Comparison of ENCODE assay signal across 9 cellular contexts in the genomic region with DNA sequence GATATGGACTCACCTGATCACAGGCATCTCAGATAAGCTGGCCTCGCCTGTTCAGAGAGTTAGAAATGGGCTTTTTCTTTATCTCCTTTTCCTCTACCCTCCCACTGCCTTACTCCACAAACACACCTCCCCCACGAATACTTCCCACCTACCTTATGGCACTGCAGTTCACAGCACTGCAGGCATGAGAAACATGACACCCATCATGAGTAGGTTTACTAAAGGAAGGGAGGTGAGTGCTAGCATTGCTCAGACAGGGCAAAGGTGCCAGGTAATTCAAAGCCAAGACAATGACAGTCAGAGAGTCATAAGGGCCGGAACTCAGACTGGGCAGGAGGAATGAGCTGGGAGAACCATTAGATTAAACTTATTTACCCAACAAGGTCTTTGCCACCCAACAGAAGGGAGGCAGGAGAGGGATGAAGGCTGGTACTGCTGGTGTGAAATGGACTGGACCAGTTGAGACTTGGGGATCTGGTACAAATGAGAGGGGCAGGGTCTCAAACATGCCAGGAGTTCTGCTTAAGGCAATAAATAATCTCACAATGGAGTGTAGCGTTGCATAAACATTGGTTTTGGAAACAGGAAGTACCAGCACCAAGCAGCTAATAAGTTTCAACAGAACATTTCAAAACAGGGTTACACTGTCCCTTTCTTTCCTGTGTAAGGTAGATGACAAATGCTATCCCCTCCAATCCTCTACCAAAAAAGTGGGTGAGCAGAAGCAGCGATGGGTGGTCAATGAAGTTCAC.
DNase-seq lines count a peak whose midpoint lies in the region; ATAC-seq, FAIRE-seq and TF ChIP-seq lines count a peak whose summit lies in the region.
"Had no signal": no experiment of that assay in that cellular context is flagged by ENCODE, and none has a peak within 500 bp of the region (broad histone marks: within the 10 kb centered on the region; RNA-seq: fewer than 3 reads in every experiment).

No MANE protein-coding gene starts in this region.

- peak; percentile 2 to 30 for ATAC-seq in naive thymus-derived CD8-positive, alpha-beta T cell
- no peak for ATAC-seq in gastroesophageal sphincter

- 79 to 88% methylated on average over 5 of the region's 5 CpGs for WGBS in tibial nerve, 2 donors
- 87 to 91% methylated on average over 4 to 5 of the region's 5 CpGs for WGBS in gastroesophageal sphincter (ENCODE audit: low coverage in 1 of 2), 2 donors

- no peaks in the 10 kb centered on the region for H3K27me3 Mint-ChIP-seq in naive thymus-derived CD8-positive, alpha-beta T cell

- DNase-seq in GM12891 (ENCODE audit: insufficient read length, low spot score) (no peak), NCI-H146 (lab: John Stamatoyannopoulos, UW) (peak; percentile 88), breast epithelium (ENCODE audit: low spot score in 2 of 2) (no peak), amniotic stem cell (lab: John Stamatoyannopoulos, UW) (no peak), tibial nerve (ENCODE audit: low spot score in 2 of 2) (no peak), NCI-H524 treated with DMSO at 0.1 percent for 48 hours (lab: John Stamatoyannopoulos, UW) (no peak)
- DNase-seq in naive thymus-derived CD8-positive, alpha-beta T cell = no peak
- DNase-seq: NCI-H526 treated with DMSO at 0.1 percent for 48 hours had no signal

- H3K9me3 ChIP-seq in breast epithelium = no peaks in the 10 kb centered on the region
- H3K9me3 ChIP-seq in tibial nerve = no peaks in the 10 kb centered on the region
- H3K9me3 ChIP-seq in gastroesophageal sphincter = no peaks in the 10 kb centered on the region

- intact Hi-C loops in breast epithelium (cut with DNase I; ENCODE audit: low total_unique reads) = no loop called here

- peaks cover 7 to 58% (median 18%) of the 10 kb centered on the region in 3 donors for H3K36me3 Mint-ChIP-seq in naive thymus-derived CD8-positive, alpha-beta T cell

- TF ChIP-seq POLR2A in GM12891 (IDR thresholded peaks at IDR 0.05; ENCODE audit: low read depth, low read length) = no peak
- TF ChIP-seq POLR2A in breast epithelium (IDR thresholded peaks at IDR 0.05) = no peak
- TF ChIP-seq POLR2A in tibial nerve (IDR thresholded peaks at IDR 0.05) = no peak
- TF ChIP-seq POLR2A in gastroesophageal sphincter (IDR thresholded peaks at IDR 0.05) = no peak

- H3K4me1 ChIP-seq in breast epithelium (peaks cover 0 to 5% of the 10 kb centered on the region in 2 donors), tibial nerve (peaks cover 0 to 47% (median 27%) of the 10 kb centered on the region in 4 donors), gastroesophageal sphincter (peaks cover 0 to 31% (median 0%) of the 10 kb centered on the region in 3 donors)

- H3K9me3 Mint-ChIP-seq in naive thymus-derived CD8-positive, alpha-beta T cell = no peaks in the 10 kb centered on the region

- FAIRE-seq in GM12891 (lab: Jason Lieb, UNC) = peak; percentile 56

- TF ChIP-seq EP300 in tibial nerve (IDR thresholded peaks at IDR 0.05) = peak in 1 of 2 donors; percentile 48
- no peak for TF ChIP-seq EP300 in gastroesophageal sphincter (IDR thresholded peaks at IDR 0.05)

- no peaks in the 10 kb centered on the region for H3K27me3 ChIP-seq in breast epithelium
- no peaks in the 10 kb centered on the region for H3K27me3 ChIP-seq in tibial nerve
- no peaks in the 10 kb centered on the region for H3K27me3 ChIP-seq in gastroesophageal sphincter

- POLR2A ChIA-PET in naive thymus-derived CD8-positive, alpha-beta T cell (lab: Charles Lee) = interaction anchor here (0.5 to 3.7 kb wide), 9 partner anchors 10 to 545 kb away, joined by 3 to 30 read pairs (median 5); a partner anchor contains a TSS

- H3K4me3 ChIP-seq in breast epithelium (no peak overlapping the region), tibial nerve (no peak overlapping the region), gastroesophageal sphincter (no peak overlapping the region)

- H3K27ac ChIP-seq in breast epithelium = peak overlapping the region; percentile 72 to 77
- H3K27ac ChIP-seq in tibial nerve = peak overlapping the region in 2 of 4 donors; percentile 24 to 36
- no peak overlapping the region for H3K27ac ChIP-seq in gastroesophageal sphincter

- peak overlapping the region; percentile 85 to 97 (median 90) for H3K27ac Mint-ChIP-seq in naive thymus-derived CD8-positive, alpha-beta T cell

- no peaks in the 10 kb centered on the region for H3K36me3 ChIP-seq in breast epithelium
- no peaks in the 10 kb centered on the region for H3K36me3 ChIP-seq in tibial nerve
- no peaks in the 10 kb centered on the region for H3K36me3 ChIP-seq in gastroesophageal sphincter

- TF ChIP-seq CTCF in breast epithelium (IDR thresholded peaks at IDR 0.05) (no peak), tibial nerve (IDR thresholded peaks at IDR 0.05) (no peak), gastroesophageal sphincter (IDR thresholded peaks at IDR 0.05) (no peak)

- peaks cover 68 to 100% (median 95%) of the 10 kb centered on the region in 4 donors for H3K4me1 Mint-ChIP-seq in naive thymus-derived CD8-positive, alpha-beta T cell

- peak overlapping the region; percentile 30 to 74 (median 70) for H3K4me3 Mint-ChIP-seq in naive thymus-derived CD8-positive, alpha-beta T cell

TF ChIP-seq in GM12891, 5 proteins besides CTCF, POLR2A, EP300 and RAD21:
- no peak for TF ChIP-seq SPI1 (IDR thresholded peaks at IDR 0.05; ENCODE audit: low read depth, low read length)
- TF ChIP-seq PAX5 (IDR thresholded peaks at IDR 0.05; ENCODE audit: insufficient read depth, low read length, severe bottlenecking) = no peak
- TF ChIP-seq POLR2AphosphoS5 (IDR thresholded peaks at IDR 0.05; ENCODE audit: low read depth, low read length) = no peak
- TF ChIP-seq POU2F2 (IDR thresholded peaks at IDR 0.05; ENCODE audit: low read depth, low read length) = no peak
- no peak for TF ChIP-seq TAF1 (IDR thresholded peaks at IDR 0.05; ENCODE audit: low read depth, low read length)
TF ChIP-seq in GM12891: peak in this region for 0.

Comparison
In these comparisons a context has a peak if more than half of its experiments do, and no peak if none do; other contexts are left out.
1. H3K27ac ChIP-seq: peak in breast epithelium (2 of 2); none in gastroesophageal sphincter (0 of 4).